ENCODE assay signal across 19 cellular contexts in genomic region chr2:119116411-119117295, GRCh38. TPM values are rescaled to one million over a fixed set of nuclear protein-coding genes. Genes with fewer than 3 reads are reported as not detected.
DNase-seq lines count a peak whose midpoint lies in the region; ATAC-seq and TF ChIP-seq lines count a peak whose summit lies in the region.
"Had no signal": no experiment of that assay in that cellular context is flagged by ENCODE, and none has a peak within 500 bp of the region (broad histone marks: within the 10 kb centered on the region; RNA-seq: fewer than 3 reads in every experiment).

No MANE protein-coding gene starts in this region.

- H3K36me3 ChIP-seq in endodermal cell (ENCODE audit: control insufficient read depth, insufficient read depth, low read length) (no peaks in the 10 kb centered on the region), neuronal stem cell (replicated peaks in 1 of 2; ENCODE audit: control insufficient read depth in 2 of 2, insufficient read depth in 2 of 2, low read length in 2 of 2) (no peaks in the 10 kb centered on the region), vagina (no peaks in the 10 kb centered on the region)
- H3K36me3 ChIP-seq: BE2C had no signal

- no peak overlapping the region for H3K4ac ChIP-seq in neuronal stem cell (ENCODE audit: low read length)

- H3K27me3 ChIP-seq in endodermal cell (ENCODE audit: control insufficient read depth, insufficient read depth, low read length, poor library complexity, severe bottlenecking) (peaks cover 13% of the 10 kb centered on the region), neuronal stem cell (ENCODE audit: control insufficient read depth in 3 of 3, insufficient read depth in 3 of 3, low read depth in 1 of 3, low read length in 3 of 3) (peaks cover 0 to 25% (median 0%) of the 10 kb centered on the region in 3 experiments), vagina (no peaks in the 10 kb centered on the region)
- H3K27me3 ChIP-seq: BE2C had no signal

- no peak overlapping the region for H3K9ac ChIP-seq in endodermal cell (ENCODE audit: extremely low read depth, low read length, poor library complexity, severe bottlenecking)
- no peak overlapping the region for H3K9ac ChIP-seq in neuronal stem cell (ENCODE audit: low read depth, low read length, poor library complexity)

- DNase-seq in coronary artery (ENCODE audit: low spot score) (peak; percentile 26), endodermal cell (peak; percentile 31), neuronal stem cell (ENCODE audit: low spot score) (no peak), vagina (ENCODE audit: extremely low spot score in 2 of 2) (peak; percentile 64 to 67), EL (no peak), ureter (ENCODE audit: low spot score) (no peak)
- DNase-seq: BE2C, COR-L47, DMS 273 treated with DMSO at 0.1 percent for 48 hours, DMS79, IMR-90 had no signal

- peaks cover 5% of the 10 kb centered on the region for H3K9me3 ChIP-seq in endodermal cell (ENCODE audit: control insufficient read depth, low read length)
- no peaks in the 10 kb centered on the region for H3K9me3 ChIP-seq in neuronal stem cell (replicated peaks in 1 of 2; ENCODE audit: control insufficient read depth in 2 of 2, insufficient read depth in 1 of 2, low read depth in 1 of 2, low read length in 2 of 2)
- H3K9me3 ChIP-seq in vagina = no peaks in the 10 kb centered on the region
- H3K9me3 ChIP-seq: A549, BE2C had no signal

- H2BK12ac ChIP-seq in neuronal stem cell (ENCODE audit: low read length) = no peak overlapping the region

- no peak overlapping the region for H2AK5ac ChIP-seq in neuronal stem cell (ENCODE audit: low read depth, low read length)

- H3K9me3 Mint-ChIP-seq in endodermal cell = peaks cover 5% of the 10 kb centered on the region
- peaks cover 2% of the 10 kb centered on the region for H3K9me3 Mint-ChIP-seq in stimulated activated memory B cell treated with anti-CD40 and anti-IgM and Interleukin-4, amounts not matched to agents 10 μg/mL and 1 μg/mL and 100 μg/mL, for 72 hours

- H3K27me3 Mint-ChIP-seq in endodermal cell (ENCODE audit: insufficient read depth) = peaks cover 27% of the 10 kb centered on the region
- peaks cover 18% of the 10 kb centered on the region for H3K27me3 Mint-ChIP-seq in stimulated activated memory B cell treated with anti-CD40 and anti-IgM and Interleukin-4, amounts not matched to agents 10 μg/mL and 1 μg/mL and 100 μg/mL, for 72 hours

- no peak for ATAC-seq in stimulated activated memory B cell treated with anti-CD40 and anti-IgM and Interleukin-4, amounts not matched to agents 10 μg/mL and 1 μg/mL and 100 μg/mL, for 72 hours
- ATAC-seq: A549; CD8-positive, alpha-beta T cell; GM23338 had no signal

- no peak overlapping the region for H3K4me2 ChIP-seq in neuronal stem cell (ENCODE audit: insufficient read depth, low read length, poor library complexity, severe bottlenecking)
- H3K4me2 ChIP-seq: A549, GM23338 had no signal

- H2AFZ ChIP-seq in neuronal stem cell (ENCODE audit: low read length) = no peak overlapping the region
- H2AFZ ChIP-seq: GM23338 had no signal

- H3K18ac ChIP-seq in neuronal stem cell (ENCODE audit: low read length) = no peak overlapping the region

- H3K4me3 Mint-ChIP-seq in endodermal cell = no peak overlapping the region
- no peak overlapping the region for H3K4me3 Mint-ChIP-seq in stimulated activated memory B cell treated with anti-CD40 and anti-IgM and Interleukin-4, amounts not matched to agents 10 μg/mL and 1 μg/mL and 100 μg/mL, for 72 hours
- H3K4me3 Mint-ChIP-seq: CD8-positive, alpha-beta T cell; GM23338; H9 had no signal

- no peak for TF ChIP-seq CTCF in coronary artery (IDR thresholded peaks at IDR 0.05)
- no peak for TF ChIP-seq CTCF in endodermal cell (conservative IDR thresholded peaks at IDR 0.05)
- no peak for TF ChIP-seq CTCF in vagina (IDR thresholded peaks at IDR 0.05)

- H3K4me3 ChIP-seq in coronary artery (no peak overlapping the region), endodermal cell (ENCODE audit: low read length) (no peak overlapping the region), neuronal stem cell (ENCODE audit: low read length in 2 of 2) (no peak overlapping the region), vagina (no peak overlapping the region)
- H3K4me3 ChIP-seq: A549, GM23338 had no signal

- no peak overlapping the region for H4K8ac ChIP-seq in neuronal stem cell (ENCODE audit: low read depth, low read length)

- 92% methylated on average over 7 to 10 of the region's 10 CpGs for WGBS in endodermal cell (ENCODE audit: insufficient coverage in 1 of 2, insufficient read length in 1 of 2), 2 experiments
- no CpG with 5 or more reads among the region's 10 CpGs for WGBS in neuronal stem cell (ENCODE audit: extremely low coverage in 2 of 2, insufficient read length in 2 of 2, insufficient replicate concordance in 1 of 2), 2 donors

- no peak overlapping the region for H2BK120ac ChIP-seq in neuronal stem cell (ENCODE audit: low read depth, low read length)

- H3K4me1 ChIP-seq in endodermal cell (ENCODE audit: control insufficient read depth, insufficient read depth, low read length) (no peaks in the 10 kb centered on the region), neuronal stem cell (ENCODE audit: control insufficient read depth in 2 of 2, insufficient read depth in 1 of 2, low read depth in 1 of 2, low read length in 2 of 2) (no peaks in the 10 kb centered on the region), vagina (no peaks in the 10 kb centered on the region)
- H3K4me1 ChIP-seq: A549, BE2C had no signal

- H2BK5ac ChIP-seq in neuronal stem cell (ENCODE audit: low read length) = no peak overlapping the region

- H3K27ac Mint-ChIP-seq in endodermal cell = no peak overlapping the region
- no peak overlapping the region for H3K27ac Mint-ChIP-seq in stimulated activated memory B cell treated with anti-CD40 and anti-IgM and Interleukin-4, amounts not matched to agents 10 μg/mL and 1 μg/mL and 100 μg/mL, for 72 hours
- H3K27ac Mint-ChIP-seq: CD8-positive, alpha-beta T cell; GM23338; H9 had no signal

- peaks cover 2% of the 10 kb centered on the region for H3K79me1 ChIP-seq in neuronal stem cell (ENCODE audit: low read depth, low read length)

- H3K14ac ChIP-seq in neuronal stem cell (ENCODE audit: low read length) = peak overlapping the region; percentile 60

- intact Hi-C loops in vagina (cut with DNase I) = loop anchor here (10.0 kb wide), 1 partner anchor 148 kb away; no protein-coding TSS in a partner anchor

- H4K91ac ChIP-seq in neuronal stem cell (ENCODE audit: low read depth, low read length, poor library complexity) = no peak overlapping the region

- H3K4me1 Mint-ChIP-seq in endodermal cell = peaks cover 8% of the 10 kb centered on the region
- peaks cover 3% of the 10 kb centered on the region for H3K4me1 Mint-ChIP-seq in stimulated activated memory B cell treated with anti-CD40 and anti-IgM and Interleukin-4, amounts not matched to agents 10 μg/mL and 1 μg/mL and 100 μg/mL, for 72 hours

- no peak overlapping the region for H2BK15ac ChIP-seq in neuronal stem cell (ENCODE audit: low read length)

- H3K36me3 Mint-ChIP-seq in endodermal cell (ENCODE audit: low read depth) = peaks cover 1% of the 10 kb centered on the region
- H3K36me3 Mint-ChIP-seq in stimulated activated memory B cell treated with anti-CD40 and anti-IgM and Interleukin-4, amounts not matched to agents 10 μg/mL and 1 μg/mL and 100 μg/mL, for 72 hours = no peaks in the 10 kb centered on the region
- H3K36me3 Mint-ChIP-seq: CD8-positive, alpha-beta T cell had no signal

- H3K27ac ChIP-seq in coronary artery = no peak overlapping the region
- no peak overlapping the region for H3K27ac ChIP-seq in endodermal cell (ENCODE audit: low read depth, low read length)
- H3K27ac ChIP-seq in neuronal stem cell (replicated peaks; ENCODE audit: low read length) = no peak overlapping the region
- no peak overlapping the region for H3K27ac ChIP-seq in vagina
- H3K27ac ChIP-seq: A549, C4-2B had no signal

- no peak overlapping the region for H3K23ac ChIP-seq in neuronal stem cell (ENCODE audit: low read depth, low read length, poor library complexity)

- TF ChIP-seq POLR2A in vagina (IDR thresholded peaks at IDR 0.05) = no peak

RNA-seq across cellular contexts. Expression of gene C1QL2, which starts 41.9 kb away (rescaled TPM):
- total RNA-seq in endodermal cell (not detected), vagina (not detected), ureter (not detected)
- polyA plus RNA-seq in endodermal cell (2013, experiment 1 of 2) = not detected
- not detected for polyA plus RNA-seq in endodermal cell (2013, experiment 2 of 2)
- polyA plus RNA-seq in neuronal stem cell (2013, experiment 1 of 2) = 0.04 TPM
- polyA plus RNA-seq in neuronal stem cell (2013, experiment 2 of 2) = 0.01 TPM
- total RNA-seq: CD8-positive, alpha-beta T cell; HT-29; IMR-90 had no signal
- polyA plus RNA-seq: A549, AG04450, IMR-90 had no signal

Comparison
In these comparisons a context has a peak if more than half of its experiments do, and no peak if none do; other contexts are left out.
1. DNase-seq: peak in coronary artery (single experiment), endodermal cell (single experiment) and vagina (2 of 2); none in neuronal stem cell (single experiment), EL (single experiment) and ureter (single experiment).